Comparison of ENCODE assay signal across 1 cellular context in genomic region chr3:75777742-75778141, GRCh38. TPM values are rescaled to one million over a fixed set of nuclear protein-coding genes. Genes with fewer than 3 reads are reported as not detected.
"Had no signal": no experiment of that assay in that cellular context is flagged by ENCODE, and none has a peak within 500 bp of the region (broad histone marks: within the 10 kb centered on the region; RNA-seq: fewer than 3 reads in every experiment).

No MANE protein-coding gene starts in this region.

RNA-seq across cellular contexts. Expression of gene ZNF717, which starts 7.6 kb away (rescaled TPM):
- total RNA-seq: H7 had no signal
